In the genomic region with DNA sequence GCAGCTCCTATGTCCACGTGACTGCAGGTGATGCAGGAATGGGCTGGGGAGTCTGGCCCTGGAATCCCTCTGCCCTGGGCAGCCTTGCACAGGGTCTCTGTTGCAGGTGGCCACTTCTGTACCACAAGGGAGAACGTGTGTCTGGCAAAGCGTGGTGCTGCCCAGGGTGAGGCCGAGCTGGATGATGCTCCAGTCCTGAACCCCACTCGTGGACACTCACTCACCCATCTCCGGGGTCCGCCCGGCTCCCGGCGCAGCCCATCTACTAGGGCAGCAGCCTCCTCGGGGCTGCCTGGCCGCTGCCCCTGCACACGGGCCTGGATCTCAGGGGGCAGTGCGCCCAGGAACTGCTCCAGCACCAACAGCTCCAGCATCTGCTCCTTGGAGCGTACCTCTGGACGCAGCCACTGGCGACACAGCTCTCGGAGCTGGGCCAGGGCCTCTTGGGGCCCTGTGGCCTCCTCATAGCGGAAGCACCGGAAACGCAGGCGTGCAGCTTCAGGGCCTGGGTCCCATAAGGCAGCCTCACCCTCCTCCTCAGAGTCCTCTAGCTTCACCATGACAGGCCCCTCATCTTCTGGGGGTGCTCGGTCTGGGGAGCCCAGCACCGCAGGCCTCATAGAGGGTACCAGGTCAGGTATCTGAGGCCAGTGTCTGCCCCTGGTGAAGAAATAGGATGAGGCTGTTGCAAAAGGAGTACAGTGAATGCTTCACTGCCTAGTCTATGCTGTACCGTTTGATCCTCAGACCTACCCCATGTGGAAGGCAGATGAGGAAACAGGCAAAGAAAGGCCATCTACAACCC, we compare ENCODE assay signal across 15 cellular contexts. TPM values are rescaled to one million over a fixed set of nuclear protein-coding genes. Genes with fewer than 3 reads are reported as not detected.
DNase-seq lines count a peak whose midpoint lies in the region; ATAC-seq and TF ChIP-seq lines count a peak whose summit lies in the region.
"Had no signal": no experiment of that assay in that cellular context is flagged by ENCODE, and none has a peak within 500 bp of the region (broad histone marks: within the 10 kb centered on the region; RNA-seq: fewer than 3 reads in every experiment).

No MANE protein-coding gene starts in this region.

- ATAC-seq in activated CD8-positive, alpha-beta T cell treated with anti-CD3 and anti-CD28 coated beads, Interleukin-2, amount 10 ng/mL, durations not matched to agents 7 days and 5 days: no peak
- no peak for ATAC-seq in activated CD8-positive, alpha-beta T cell treated with anti-CD3 and anti-CD28 coated beads for 36 hours
- ATAC-seq in WTC11: no peak
- ATAC-seq in stimulated activated naive CD8-positive, alpha-beta T cell treated with anti-CD3 and anti-CD28 coated beads, Interleukin-15, Interleukin-2, amounts not matched to agents 100 U/mL and 50 U/mL, for 24 hours: no peak
- ATAC-seq in HG03039 (IDR thresholded peaks at IDR 0.05; ENCODE audit: unreplicated experiment): no peak

- peaks cover 6% of the 10 kb centered on the region for H3K79me2 ChIP-seq in hepatocyte

- peaks cover 33% of the 10 kb centered on the region for H3K36me3 Mint-ChIP-seq in activated CD8-positive, alpha-beta T cell treated with anti-CD3 and anti-CD28 coated beads, Interleukin-2, amount 10 ng/mL, durations not matched to agents 7 days and 5 days (ENCODE audit: low read depth)
- H3K36me3 Mint-ChIP-seq in activated CD8-positive, alpha-beta T cell treated with anti-CD3 and anti-CD28 coated beads for 36 hours (ENCODE audit: low read depth): peaks cover 23% of the 10 kb centered on the region
- H3K36me3 Mint-ChIP-seq in WTC11: peaks cover 15% of the 10 kb centered on the region; the same call in 1 of the 2 replicates

- H3K4me1 ChIP-seq in hepatocyte (ENCODE audit: insufficient read depth): peaks cover 9% of the 10 kb centered on the region
- H3K4me1 ChIP-seq: Caco-2 had no signal

- intact Hi-C loops in activated CD8-positive, alpha-beta T cell treated with anti-CD3 and anti-CD28 coated beads for 36 hours (cut with micrococcal nuclease): no loop called here

- peak; percentile 19 for DNase-seq in activated CD8-positive, alpha-beta T cell treated with anti-CD3 and anti-CD28 coated beads, Interleukin-2, amount 10 ng/mL, durations not matched to agents 7 days and 5 days
- no peak for DNase-seq in activated CD8-positive, alpha-beta T cell treated with anti-CD3 and anti-CD28 coated beads for 36 hours
- DNase-seq in WTC11 (ENCODE audit: low spot score) (peak; percentile 6), hepatocyte (ENCODE audit: low spot score) (peak; percentile 10), DMS114 treated with DMSO at 0.1 percent for 48 hours (lab: John Stamatoyannopoulos, UW; ENCODE audit: unreplicated experiment) (no peak), COLO668 (lab: John Stamatoyannopoulos, UW; ENCODE audit: unreplicated experiment) (no peak)
- peak; percentile 3 for DNase-seq in stimulated activated naive CD8-positive, alpha-beta T cell treated with anti-CD3 and anti-CD28 coated beads, Interleukin-15, Interleukin-2, amounts not matched to agents 100 U/mL and 50 U/mL, for 24 hours
- DNase-seq: anterior cingulate cortex, GDM1, Kasumi-1, NCI-H146, NCI-H446 treated with DMSO at 0.1 percent for 48 hours had no signal

- H3K27ac Mint-ChIP-seq in activated CD8-positive, alpha-beta T cell treated with anti-CD3 and anti-CD28 coated beads, Interleukin-2, amount 10 ng/mL, durations not matched to agents 7 days and 5 days: no peak overlapping the region
- H3K27ac Mint-ChIP-seq in activated CD8-positive, alpha-beta T cell treated with anti-CD3 and anti-CD28 coated beads for 36 hours: no peak overlapping the region
- no peak overlapping the region for H3K27ac Mint-ChIP-seq in WTC11

- WGBS in hepatocyte (ENCODE audit: low lambda C conversion rate, missing lambda C conversion rate): 93% methylated on average over 25 of the region's 25 CpGs

- POLR2A ChIA-PET in activated CD8-positive, alpha-beta T cell treated with anti-CD3 and anti-CD28 coated beads, Interleukin-2, amount 10 ng/mL, durations not matched to agents 7 days and 5 days (lab: Charles Lee): interaction anchor here (0.8 to 2.3 kb wide), 5 partner anchors 8 to 23 kb away, joined by 3 to 14 read pairs (median 4); no protein-coding TSS in a partner anchor
- POLR2A ChIA-PET in activated CD8-positive, alpha-beta T cell treated with anti-CD3 and anti-CD28 coated beads for 36 hours (lab: Charles Lee): interaction anchor here (0.8 to 3.8 kb wide), 6 partner anchors 9 to 28 kb away, joined by 3 to 29 read pairs (median 6); a partner anchor contains a TSS
- POLR2A ChIA-PET in WTC11 (lab: Charles Lee): interaction anchor here (1.8 kb wide), 1 partner anchor 12 kb away, joined by 5 read pairs; no protein-coding TSS in a partner anchor

- H2AFZ ChIP-seq in hepatocyte: no peak overlapping the region

- H3K36me3 ChIP-seq in hepatocyte (replicated peaks; ENCODE audit: insufficient read depth, low read depth): no peaks in the 10 kb centered on the region

- H3K4me3 ChIP-seq in hepatocyte: no peak overlapping the region

- H3K9me2 ChIP-seq in hepatocyte (replicated peaks; ENCODE audit: insufficient read depth): no peaks in the 10 kb centered on the region

- no peak overlapping the region for H3K4me2 ChIP-seq in hepatocyte

- H3K4me1 Mint-ChIP-seq in activated CD8-positive, alpha-beta T cell treated with anti-CD3 and anti-CD28 coated beads, Interleukin-2, amount 10 ng/mL, durations not matched to agents 7 days and 5 days (ENCODE audit: low read depth): peaks cover 38% of the 10 kb centered on the region
- peaks cover 32% of the 10 kb centered on the region for H3K4me1 Mint-ChIP-seq in activated CD8-positive, alpha-beta T cell treated with anti-CD3 and anti-CD28 coated beads for 36 hours (ENCODE audit: low read depth)
- peaks cover 17% of the 10 kb centered on the region for H3K4me1 Mint-ChIP-seq in WTC11

- H3K9me3 Mint-ChIP-seq in activated CD8-positive, alpha-beta T cell treated with anti-CD3 and anti-CD28 coated beads, Interleukin-2, amount 10 ng/mL, durations not matched to agents 7 days and 5 days (ENCODE audit: insufficient read depth): no peaks in the 10 kb centered on the region
- H3K9me3 Mint-ChIP-seq in activated CD8-positive, alpha-beta T cell treated with anti-CD3 and anti-CD28 coated beads for 36 hours: no peaks in the 10 kb centered on the region
- no peaks in the 10 kb centered on the region for H3K9me3 Mint-ChIP-seq in WTC11
- H3K9me3 Mint-ChIP-seq: dendritic cell treated with granulocyte-macrophage colony-stimulating factor and Interleukin-4, amounts not matched to agents 40 ng/mL and 50 ng/mL, for 4 days had no signal

- H3K4me3 Mint-ChIP-seq in activated CD8-positive, alpha-beta T cell treated with anti-CD3 and anti-CD28 coated beads, Interleukin-2, amount 10 ng/mL, durations not matched to agents 7 days and 5 days: no peak overlapping the region
- no peak overlapping the region for H3K4me3 Mint-ChIP-seq in activated CD8-positive, alpha-beta T cell treated with anti-CD3 and anti-CD28 coated beads for 36 hours
- no peak overlapping the region for H3K4me3 Mint-ChIP-seq in WTC11

- H3K9me3 ChIP-seq in hepatocyte (ENCODE audit: low read depth): no peaks in the 10 kb centered on the region
- H3K9me3 ChIP-seq: Caco-2 had no signal

- CTCF ChIA-PET in activated CD8-positive, alpha-beta T cell treated with anti-CD3 and anti-CD28 coated beads, Interleukin-2, amount 10 ng/mL, durations not matched to agents 7 days and 5 days (lab: Charles Lee): interaction anchor here (0.7 to 2.0 kb wide), 4 partner anchors 10 to 343 kb away, joined by 3 to 8 read pairs (median 4); a partner anchor contains a TSS
- CTCF ChIA-PET in activated CD8-positive, alpha-beta T cell treated with anti-CD3 and anti-CD28 coated beads for 36 hours (lab: Charles Lee): interaction anchor here (1.6 kb wide), 1 partner anchor 9 kb away, joined by 4 read pairs; no protein-coding TSS in a partner anchor
- CTCF ChIA-PET in WTC11 (lab: Charles Lee): interaction anchor here (0.6 to 0.8 kb wide), 2 partner anchors 8 to 196 kb away, joined by 3 read pairs; no protein-coding TSS in a partner anchor

- no peaks in the 10 kb centered on the region for H3K27me3 Mint-ChIP-seq in activated CD8-positive, alpha-beta T cell treated with anti-CD3 and anti-CD28 coated beads, Interleukin-2, amount 10 ng/mL, durations not matched to agents 7 days and 5 days (ENCODE audit: low read depth)
- H3K27me3 Mint-ChIP-seq in activated CD8-positive, alpha-beta T cell treated with anti-CD3 and anti-CD28 coated beads for 36 hours: no peaks in the 10 kb centered on the region
- H3K27me3 Mint-ChIP-seq in WTC11 (ENCODE audit: low read depth): no peaks in the 10 kb centered on the region
- H3K27me3 Mint-ChIP-seq: dendritic cell treated with granulocyte-macrophage colony-stimulating factor and Interleukin-4, amounts not matched to agents 40 ng/mL and 50 ng/mL, for 4 days had no signal

- no peaks in the 10 kb centered on the region for H3K27me3 ChIP-seq in hepatocyte

- no peaks in the 10 kb centered on the region for H4K20me1 ChIP-seq in hepatocyte (ENCODE audit: insufficient read depth, poor library complexity, severe bottlenecking)

- TF ChIP-seq CTCF in activated CD8-positive, alpha-beta T cell treated with anti-CD3 and anti-CD28 coated beads for 36 hours (IDR thresholded peaks at IDR 0.05): no peak
- TF ChIP-seq CTCF in WTC11 (IDR thresholded peaks at IDR 0.05) (no peak), hepatocyte (IDR thresholded peaks at IDR 0.05; ENCODE audit: poor library complexity) (no peak)

- no peak overlapping the region for H3K27ac ChIP-seq in hepatocyte

RNA-seq across cellular contexts. Expression of a gene that starts 2.2 kb away (rescaled TPM):
- total RNA-seq in activated CD8-positive, alpha-beta T cell treated with anti-CD3 and anti-CD28 coated beads, Interleukin-2, amount 10 ng/mL, durations not matched to agents 7 days and 5 days: 10 to 100 TPM; 20.0 to 20.6 TPM
- 10 to 100 TPM; 12.1 to 13.4 TPM for total RNA-seq in activated CD8-positive, alpha-beta T cell treated with anti-CD3 and anti-CD28 coated beads for 36 hours
- total RNA-seq in WTC11 (2021) (22.2 to 26.2 TPM (median 23.9 TPM) in 3 replicates), hepatocyte (19.0 and 23.5 TPM in 2 replicates)
- polyA plus RNA-seq in hepatocyte: 19.9 and 29.0 TPM in 2 replicates

RNA-seq across cellular contexts. Expression of a gene that starts 12.6 kb away (rescaled TPM):
- total RNA-seq in activated CD8-positive, alpha-beta T cell treated with anti-CD3 and anti-CD28 coated beads, Interleukin-2, amount 10 ng/mL, durations not matched to agents 7 days and 5 days: 10 to 100 TPM; 80.7 to 94.1 TPM
- total RNA-seq in activated CD8-positive, alpha-beta T cell treated with anti-CD3 and anti-CD28 coated beads for 36 hours: 100 to 1,000 TPM; 107 to 114 TPM
- total RNA-seq in WTC11 (2021) (93.7 to 105 TPM (median 97.1 TPM) in 3 replicates), hepatocyte (48.5 and 54.4 TPM in 2 replicates)
- 111 TPM in 2 replicates for polyA plus RNA-seq in hepatocyte

RNA-seq across cellular contexts. Expression of a gene that starts 16.1 kb away (rescaled TPM):
- 100 to 1,000 TPM; 108 to 114 TPM for total RNA-seq in activated CD8-positive, alpha-beta T cell treated with anti-CD3 and anti-CD28 coated beads, Interleukin-2, amount 10 ng/mL, durations not matched to agents 7 days and 5 days
- 10 to 100 TPM; 88.3 to 90.0 TPM for total RNA-seq in activated CD8-positive, alpha-beta T cell treated with anti-CD3 and anti-CD28 coated beads for 36 hours
- 109 to 126 TPM (median 119 TPM) in 3 replicates for total RNA-seq in WTC11 (2021)
- 88.4 and 122 TPM in 2 replicates for total RNA-seq in hepatocyte
- 188 and 196 TPM in 2 replicates for polyA plus RNA-seq in hepatocyte

RNA-seq across cellular contexts. Expression of a gene that starts 27.1 kb away (rescaled TPM):
- total RNA-seq in activated CD8-positive, alpha-beta T cell treated with anti-CD3 and anti-CD28 coated beads, Interleukin-2, amount 10 ng/mL, durations not matched to agents 7 days and 5 days: 100 to 1,000 TPM; 476 to 528 TPM
- 100 to 1,000 TPM; 527 to 550 TPM for total RNA-seq in activated CD8-positive, alpha-beta T cell treated with anti-CD3 and anti-CD28 coated beads for 36 hours
- 1,095 to 1,221 TPM (median 1,108 TPM) in 3 replicates for total RNA-seq in WTC11 (2021)
- 189 and 191 TPM in 2 replicates for total RNA-seq in hepatocyte
- 159 and 180 TPM in 2 replicates for polyA plus RNA-seq in hepatocyte

RNA-seq across cellular contexts. Expression of a gene that starts 51.4 kb away (rescaled TPM):
- total RNA-seq in activated CD8-positive, alpha-beta T cell treated with anti-CD3 and anti-CD28 coated beads, Interleukin-2, amount 10 ng/mL, durations not matched to agents 7 days and 5 days: 10 to 100 TPM; 13.9 to 16.7 TPM
- 1 to 10 TPM; 7.4 to 7.9 TPM for total RNA-seq in activated CD8-positive, alpha-beta T cell treated with anti-CD3 and anti-CD28 coated beads for 36 hours
- 17.0 to 19.7 TPM (median 18.0 TPM) in 3 replicates for total RNA-seq in WTC11 (2021)
- total RNA-seq in hepatocyte: 3.3 and 5.4 TPM in 2 replicates
- 18.5 and 21.6 TPM in 2 replicates for polyA plus RNA-seq in hepatocyte

Comparison
In these comparisons a context has a peak if more than half of its experiments do, and no peak if none do; other contexts are left out.
1. DNase-seq: peak in activated CD8-positive, alpha-beta T cell treated with anti-CD3 and anti-CD28 coated beads, Interleukin-2, amount 10 ng/mL, durations not matched to agents 7 days and 5 days (single experiment), WTC11 (single experiment), hepatocyte (single experiment) and stimulated activated naive CD8-positive, alpha-beta T cell treated with anti-CD3 and anti-CD28 coated beads, Interleukin-15, Interleukin-2, amounts not matched to agents 100 U/mL and 50 U/mL, for 24 hours (single experiment); none in activated CD8-positive, alpha-beta T cell treated with anti-CD3 and anti-CD28 coated beads for 36 hours (single experiment), DMS114 treated with DMSO at 0.1 percent for 48 hours (single experiment) and COLO668 (single experiment).